In genomic region chr22:38941488-38941987, GRCh38 we compare ENCODE assay signal across 8 cellular contexts. TPM values are rescaled to one million over a fixed set of nuclear protein-coding genes. Genes with fewer than 3 reads are reported as not detected.
DNase-seq lines count a peak whose midpoint lies in the region; ATAC-seq and TF ChIP-seq lines count a peak whose summit lies in the region.

No MANE protein-coding gene starts in this region.

- BruUV-seq in PC-9 (replicated peaks; lab: Mats Ljungman, UMichigan) = no TSS peak

- intact Hi-C loops in CD8-positive, alpha-beta T cell (cut with DNase I, micrococcal nuclease) = no loop called here
- intact Hi-C loops in PC-9 (cut with micrococcal nuclease; ENCODE audit: unreplicated experiment) = no loop called here

- peaks cover 53% of the 10 kb centered on the region for H3K27me3 Mint-ChIP-seq in CD8-positive, alpha-beta T cell (ENCODE audit: low read depth)

- no peaks in the 10 kb centered on the region for H3K36me3 ChIP-seq in CD8-positive, alpha-beta T cell (ENCODE audit: insufficient read depth, low read length)
- H3K36me3 ChIP-seq in PC-9 (ENCODE audit: low read depth) = no peaks in the 10 kb centered on the region

- no peaks in the 10 kb centered on the region for H3K9me2 ChIP-seq in PC-9 (ENCODE audit: insufficient read depth)

- peak overlapping the region; percentile 75 for H3K4me3 Mint-ChIP-seq in CD8-positive, alpha-beta T cell

- peaks cover 20% of the 10 kb centered on the region for H3K4me1 Mint-ChIP-seq in CD8-positive, alpha-beta T cell (ENCODE audit: low read depth)

- POLR2A ChIA-PET in CD8-positive, alpha-beta T cell (lab: Charles Lee) = no interaction called here
- POLR2A ChIA-PET in PC-9 (lab: Charles Lee; ENCODE audit: unreplicated experiment) = no interaction called here

- no peak for TF ChIP-seq CTCF in CD8-positive, alpha-beta T cell (IDR thresholded peaks at IDR 0.05)
- TF ChIP-seq CTCF in NB4 (IDR thresholded peaks at IDR 0.05; ENCODE audit: low read depth, low read length) (no peak), PC-9 (conservative IDR thresholded peaks at IDR 0.05) (no peak)

- H3K36me3 Mint-ChIP-seq in CD8-positive, alpha-beta T cell = no peaks in the 10 kb centered on the region

- H3K4me2 ChIP-seq in PC-9 = no peak overlapping the region

- no peaks in the 10 kb centered on the region for H3K9me3 ChIP-seq in CD8-positive, alpha-beta T cell (ENCODE audit: low read length)
- no peaks in the 10 kb centered on the region for H3K9me3 ChIP-seq in PC-9 (ENCODE audit: insufficient read depth, low read depth)

- no peak overlapping the region for H3K27ac Mint-ChIP-seq in CD8-positive, alpha-beta T cell

- no peaks in the 10 kb centered on the region for H4K20me1 ChIP-seq in PC-9 (ENCODE audit: insufficient read depth)

- peaks cover 10% of the 10 kb centered on the region for H3K27me3 ChIP-seq in CD8-positive, alpha-beta T cell (ENCODE audit: insufficient read depth, low read length)
- H3K27me3 ChIP-seq in PC-9 (ENCODE audit: insufficient read depth, low read depth) = no peaks in the 10 kb centered on the region

- ATAC-seq in CD8-positive, alpha-beta T cell = peak; percentile 34
- ATAC-seq in GM21381 (IDR thresholded peaks at IDR 0.05; ENCODE audit: unreplicated experiment) = peak; percentile 62

- H3K9me3 Mint-ChIP-seq in CD8-positive, alpha-beta T cell = no peaks in the 10 kb centered on the region

- CTCF ChIA-PET in CD8-positive, alpha-beta T cell (lab: Charles Lee) = no interaction called here
- CTCF ChIA-PET in PC-9 (lab: Charles Lee) = no interaction called here

- H2AFZ ChIP-seq in PC-9 = no peak overlapping the region

- no peak for DNase-seq in CD8-positive, alpha-beta T cell
- DNase-seq in NB4 (ENCODE audit: low read depth) (peak; percentile 73), amniotic epithelial cell (ENCODE audit: low read depth) (peak; percentile 21), PC-9 (no peak), DMS153 treated with DMSO at 0.1 percent for 48 hours (lab: John Stamatoyannopoulos, UW; ENCODE audit: unreplicated experiment) (no peak), NCI-H2196 treated with DMSO at 0.1 percent for 48 hours (lab: John Stamatoyannopoulos, UW; ENCODE audit: unreplicated experiment) (no peak)
- peak; percentile 37 for DNase-seq in stimulated activated CD8-positive, alpha-beta memory T cell treated with anti-CD3 and anti-CD28 coated beads, Interleukin-7, amount 100 ng/mL, for 24 hours (ENCODE audit: low read depth)

- no peaks in the 10 kb centered on the region for H3K79me2 ChIP-seq in PC-9 (ENCODE audit: low read depth)

- no peak for TF ChIP-seq POLR2A in NB4 (IDR thresholded peaks at IDR 0.05; ENCODE audit: extremely low read depth, insufficient read length)

- peaks cover 13% of the 10 kb centered on the region for H3K4me1 ChIP-seq in CD8-positive, alpha-beta T cell (ENCODE audit: insufficient read depth, low read length)
- H3K4me1 ChIP-seq in PC-9 (replicated peaks; ENCODE audit: insufficient read depth) = peaks cover 26% of the 10 kb centered on the region

- H3K27ac ChIP-seq in CD8-positive, alpha-beta T cell (ENCODE audit: low read depth, low read length) = no peak overlapping the region
- no peak overlapping the region for H3K27ac ChIP-seq in PC-9

- H3K4me3 ChIP-seq in CD8-positive, alpha-beta T cell (ENCODE audit: low read depth, low read length) = no peak overlapping the region
- H3K4me3 ChIP-seq in NB4 (ENCODE audit: low read depth, low read length) (peak overlapping the region; percentile 18), PC-9 (no peak overlapping the region)

- H3F3A ChIP-seq in PC-9 (ENCODE audit: insufficient read depth, low read depth) = peaks cover 5% of the 10 kb centered on the region; the same call in 1 of the 2 replicates

RNA-seq across cellular contexts. Expression of gene APOBEC3A, which starts 15.9 kb away (rescaled TPM):
- total RNA-seq in CD8-positive, alpha-beta T cell = not detected
- not detected in 2 replicates for total RNA-seq in PC-9 (2021)

RNA-seq across cellular contexts. Expression of gene APOBEC3B, which starts 40.6 kb away (rescaled TPM):
- total RNA-seq in CD8-positive, alpha-beta T cell = under 1 TPM in 1 of 2 experiments, not detected in 1; 0.41 TPM
- total RNA-seq in PC-9 (2021) = 66.5 and 83.6 TPM in 2 replicates

Comparison
In these comparisons a context has a peak if more than half of its experiments do, and no peak if none do; other contexts are left out.
1. DNase-seq: peak in NB4 (single experiment), amniotic epithelial cell (single experiment) and stimulated activated CD8-positive, alpha-beta memory T cell treated with anti-CD3 and anti-CD28 coated beads, Interleukin-7, amount 100 ng/mL, for 24 hours (single experiment); none in CD8-positive, alpha-beta T cell (0 of 7), PC-9 (0 of 2), DMS153 treated with DMSO at 0.1 percent for 48 hours (single experiment) and NCI-H2196 treated with DMSO at 0.1 percent for 48 hours (single experiment).
2. RNA of gene APOBEC3B, which starts 40.6 kb away (total RNA-seq): 66.5 to 83.6 TPM in PC-9; 0.41 TPM in CD8-positive, alpha-beta T cell; every median in the first group is over 10 times any median in the second.